ENCODE assay signal across 9 cellular contexts in genomic region chr3:122365582-122366378, GRCh38. TPM values are rescaled to one million over a fixed set of nuclear protein-coding genes. Genes with fewer than 3 reads are reported as not detected.
DNase-seq lines count a peak whose midpoint lies in the region; ATAC-seq and TF ChIP-seq lines count a peak whose summit lies in the region.
"Not testable (repeated sequence)": the region's sequence is repeated elsewhere in the genome, so short reads cannot be mapped to it uniquely, and the experiment has no call there.
"Had no signal": no experiment of that assay in that cellular context is flagged by ENCODE, and none has a peak within 500 bp of the region (broad histone marks: within the 10 kb centered on the region; RNA-seq: fewer than 3 reads in every experiment).

No MANE protein-coding gene starts in this region.

- not testable (repeated sequence) for BruUV-seq in Calu3 (replicated peaks; lab: Mats Ljungman, UMichigan)

- in situ Hi-C loops in brain microvascular endothelial cell (cut with HindIII; ENCODE audit: low pct_ligation_motif_present, low sequenced_read_pairs): not testable (repeated sequence)

- H3K27me3 ChIP-seq in brain microvascular endothelial cell (replicated peaks): not testable (repeated sequence)

- H3K36me3 ChIP-seq in brain microvascular endothelial cell (replicated peaks): peaks cover 10% of the 10 kb centered on the region

- H3K27ac ChIP-seq in brain microvascular endothelial cell: not testable (repeated sequence)

- intact Hi-C loops in Calu3 (cut with micrococcal nuclease; ENCODE audit: unreplicated experiment): not testable (repeated sequence)

- POLR2A ChIA-PET in WTC11 (lab: Charles Lee): not testable (repeated sequence)

- DNase-seq in Calu3 (peak; percentile 36), LNCaP clone FGC (ENCODE audit: low read depth) (peak; percentile 63), brain microvascular endothelial cell (peak; percentile 48), foreskin fibroblast (peak; percentile 67 to 82)
- not testable (repeated sequence) for DNase-seq in WTC11 (ENCODE audit: low spot score); progenitor cell of endocrine pancreas (ENCODE audit: low spot score, unreplicated experiment)

- H3K36me3 Mint-ChIP-seq in Calu3 (ENCODE audit: insufficient read depth, unreplicated experiment): peaks cover 11% of the 10 kb centered on the region
- peaks cover 44% of the 10 kb centered on the region for H3K36me3 Mint-ChIP-seq in WTC11
- H3K36me3 Mint-ChIP-seq in progenitor cell of endocrine pancreas (ENCODE audit: insufficient read depth): peaks cover 16% of the 10 kb centered on the region

- H3K27ac Mint-ChIP-seq in Calu3 (ENCODE audit: unreplicated experiment) (peak overlapping the region; percentile 85), progenitor cell of endocrine pancreas (peak overlapping the region; percentile 96)
- H3K27ac Mint-ChIP-seq in WTC11: not testable (repeated sequence)

- not testable (repeated sequence) for H3K9me3 Mint-ChIP-seq in Calu3 (ENCODE audit: low read depth, unreplicated experiment); WTC11; progenitor cell of endocrine pancreas (ENCODE audit: low read depth)

- CTCF ChIA-PET in Calu3 (lab: Charles Lee) (interaction anchor here (1.0 to 2.8 kb wide), 3 partner anchors 18 to 264 kb away, joined by 3 to 17 read pairs (median 5); partner anchors contain the start of genes FAM162A and MIX23), WTC11 (lab: Charles Lee) (interaction anchor here (0.5 to 1.0 kb wide), 2 partner anchors 18 to 773 kb away, joined by 4 read pairs; partner anchors contain the start of gene FAM162A)

- peak; percentile 90 for ATAC-seq in GM19043 (IDR thresholded peaks at IDR 0.05; ENCODE audit: low read depth, unreplicated experiment)
- ATAC-seq in HG02943 (IDR thresholded peaks at IDR 0.05; ENCODE audit: low read depth, unreplicated experiment): peak; percentile 66
- not testable (repeated sequence) for ATAC-seq in WTC11

- TF ChIP-seq CTCF in Calu3 (IDR thresholded peaks at IDR 0.05; ENCODE audit: unreplicated experiment); LNCaP clone FGC (IDR thresholded peaks at IDR 0.05; ENCODE audit: control insufficient read depth, extremely low read depth, insufficient read depth); WTC11 (IDR thresholded peaks at IDR 0.05); brain microvascular endothelial cell (IDR thresholded peaks at IDR 0.05; ENCODE audit: low read depth, low read length, missing control alignments); foreskin fibroblast (IDR thresholded peaks at IDR 0.05; ENCODE audit: low read depth, low read length); progenitor cell of endocrine pancreas (IDR thresholded peaks at IDR 0.05; ENCODE audit: unreplicated experiment): not testable (repeated sequence)

- not testable (repeated sequence) for H3K4me3 ChIP-seq in LNCaP clone FGC (ENCODE audit: low read depth, low read length); brain microvascular endothelial cell (ENCODE audit: low read depth, low read length); foreskin fibroblast (ENCODE audit: low read depth in 1 of 2, low read length in 2 of 2)

- H3K4me3 Mint-ChIP-seq in Calu3 (ENCODE audit: low read depth, unreplicated experiment) (peak overlapping the region; percentile 36), progenitor cell of endocrine pancreas (ENCODE audit: low read depth) (peak overlapping the region; percentile 19)
- not testable (repeated sequence) for H3K4me3 Mint-ChIP-seq in WTC11

- H3K4me1 Mint-ChIP-seq in Calu3 (ENCODE audit: low read depth, unreplicated experiment) (peaks cover 30% of the 10 kb centered on the region), progenitor cell of endocrine pancreas (ENCODE audit: low read depth) (peaks cover 44% of the 10 kb centered on the region)
- H3K4me1 Mint-ChIP-seq in WTC11: not testable (repeated sequence)

- not testable (repeated sequence) for H3K27me3 Mint-ChIP-seq in Calu3 (ENCODE audit: unreplicated experiment); WTC11 (ENCODE audit: low read depth); progenitor cell of endocrine pancreas

TF ChIP-seq in WTC11, 78 proteins besides CTCF, POLR2A, EP300 and RAD21:
- TF ChIP-seq GABPB1 (CRISPR knock-in tag; IDR thresholded peaks at IDR 0.05): peak; percentile 67

RNA-seq across cellular contexts. Expression of gene MIX23, which starts 17.3 kb away (rescaled TPM):
- total RNA-seq in Calu3 (2022) (39.6 and 50.9 TPM in 2 replicates), WTC11 (2021) (78.0 to 81.7 TPM (median 80.9 TPM) in 3 replicates), progenitor cell of endocrine pancreas (53.5 and 55.4 TPM in 2 replicates)

RNA-seq across cellular contexts. Expression of gene FAM162A, which starts 18.2 kb away (rescaled TPM):
- total RNA-seq in Calu3 (2022) (34.3 and 38.0 TPM in 2 replicates), WTC11 (2021) (83.9 to 141 TPM (median 128 TPM) in 3 replicates), progenitor cell of endocrine pancreas (52.5 and 61.3 TPM in 2 replicates)

RNA-seq across cellular contexts. Expression of gene CSTA, which starts 40.7 kb away (rescaled TPM):
- total RNA-seq in Calu3 (2022) (not detected in 2 replicates), WTC11 (2021) (not detected in 3 replicates), progenitor cell of endocrine pancreas (not detected in 2 replicates)
- total RNA-seq: B cell had no signal

RNA-seq across cellular contexts. Expression of gene WDR5B, which starts 50.1 kb away (rescaled TPM):
- total RNA-seq in Calu3 (2022) (7.2 and 7.9 TPM in 2 replicates), WTC11 (2021) (2.6 to 2.9 TPM (median 2.8 TPM) in 3 replicates), progenitor cell of endocrine pancreas (6.6 and 7.5 TPM in 2 replicates)
